ENCODE assay signal across 6 cellular contexts in genomic region chr4:180103794-180104193, GRCh38.
"Had no signal": no experiment of that assay in that cellular context is flagged by ENCODE, and none has a peak within 500 bp of the region (broad histone marks: within the 10 kb centered on the region; RNA-seq: fewer than 3 reads in every experiment).

No MANE protein-coding gene starts in this region.

- H2AFZ ChIP-seq: GM23248 had no signal

- H3K27ac ChIP-seq: GM23248, HL-60 had no signal

- H3K36me3 ChIP-seq: HAP-1 had no signal

- H3K9ac ChIP-seq: GM23248 had no signal

- H3K9me3 ChIP-seq: HAP-1 had no signal

- H3K4me1 ChIP-seq: HAP-1 had no signal

- H3K4me3 ChIP-seq: GM23248, HAP-1 had no signal

- DNase-seq: GM23248, H7, Kasumi-1, KG1 had no signal
